Comparison of ENCODE assay signal across 1 cellular context in the genomic region with DNA sequence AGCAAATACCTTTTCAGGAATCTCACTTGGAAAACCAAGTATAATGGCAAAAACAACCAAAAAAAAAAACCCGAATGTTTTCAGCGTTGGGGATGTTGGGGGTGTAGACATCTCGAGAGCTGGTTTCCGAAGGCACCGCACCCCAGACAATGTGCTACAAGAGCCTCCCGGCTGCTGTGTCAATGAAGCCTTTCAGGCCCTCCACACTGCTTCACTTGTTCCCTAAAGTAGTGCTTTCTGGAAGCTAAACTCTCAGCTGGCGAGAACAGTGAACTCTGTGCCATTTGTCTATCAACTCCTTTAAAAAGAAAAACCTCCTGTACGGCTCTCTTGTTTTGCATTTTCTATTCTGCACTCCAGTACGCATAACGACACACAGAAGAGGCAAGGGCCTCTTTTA.
TF ChIP-seq lines count a peak whose summit lies in the region.

No MANE protein-coding gene starts in this region.

TF ChIP-seq in K562, 482 proteins besides CTCF, POLR2A, EP300 and RAD21:
- TF ChIP-seq MXI1 (IDR thresholded peaks at IDR 0.05; ENCODE audit: low read depth, low read length) (no peak), SETDB1 (IDR thresholded peaks at IDR 0.05; ENCODE audit: low read length) (no peak), MTA2 (IDR thresholded peaks at IDR 0.05; ENCODE audit: low read depth) (no peak), PHF20 (IDR thresholded peaks at IDR 0.05; ENCODE audit: partially characterized antibody) (no peak), HOXB6 (CRISPR knock-in tag; IDR thresholded peaks at IDR 0.05; ENCODE audit: borderline replicate concordance) (no peak), KAT2B (IDR thresholded peaks at IDR 0.05; ENCODE audit: low read depth, low read length) (no peak)
- TF ChIP-seq, protein P1, sequence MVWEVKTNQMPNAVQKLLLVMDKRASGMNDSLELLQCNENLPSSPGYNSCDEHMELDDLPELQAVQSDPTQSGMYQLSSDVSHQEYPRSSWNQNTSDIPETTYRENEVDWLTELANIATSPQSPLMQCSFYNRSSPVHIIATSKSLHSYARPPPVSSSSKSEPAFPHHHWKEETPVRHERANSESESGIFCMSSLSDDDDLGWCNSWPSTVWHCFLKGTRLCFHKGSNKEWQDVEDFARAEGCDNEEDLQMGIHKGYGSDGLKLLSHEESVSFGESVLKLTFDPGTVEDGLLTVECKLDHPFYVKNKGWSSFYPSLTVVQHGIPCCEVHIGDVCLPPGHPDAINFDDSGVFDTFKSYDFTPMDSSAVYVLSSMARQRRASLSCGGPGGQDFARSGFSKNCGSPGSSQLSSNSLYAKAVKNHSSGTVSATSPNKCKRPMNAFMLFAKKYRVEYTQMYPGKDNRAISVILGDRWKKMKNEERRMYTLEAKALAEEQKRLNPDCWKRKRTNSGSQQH (CRISPR knock-in tag; IDR thresholded peaks at IDR 0.05), result no peak
- TF ChIP-seq, protein P2, sequence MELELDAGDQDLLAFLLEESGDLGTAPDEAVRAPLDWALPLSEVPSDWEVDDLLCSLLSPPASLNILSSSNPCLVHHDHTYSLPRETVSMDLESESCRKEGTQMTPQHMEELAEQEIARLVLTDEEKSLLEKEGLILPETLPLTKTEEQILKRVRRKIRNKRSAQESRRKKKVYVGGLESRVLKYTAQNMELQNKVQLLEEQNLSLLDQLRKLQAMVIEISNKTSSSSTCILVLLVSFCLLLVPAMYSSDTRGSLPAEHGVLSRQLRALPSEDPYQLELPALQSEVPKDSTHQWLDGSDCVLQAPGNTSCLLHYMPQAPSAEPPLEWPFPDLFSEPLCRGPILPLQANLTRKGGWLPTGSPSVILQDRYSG (tag; conservative IDR thresholded peaks at IDR 0.05; ENCODE audit: low read depth), result no peak
